26 cellular contexts compared by ENCODE assay signal in the genomic region with DNA sequence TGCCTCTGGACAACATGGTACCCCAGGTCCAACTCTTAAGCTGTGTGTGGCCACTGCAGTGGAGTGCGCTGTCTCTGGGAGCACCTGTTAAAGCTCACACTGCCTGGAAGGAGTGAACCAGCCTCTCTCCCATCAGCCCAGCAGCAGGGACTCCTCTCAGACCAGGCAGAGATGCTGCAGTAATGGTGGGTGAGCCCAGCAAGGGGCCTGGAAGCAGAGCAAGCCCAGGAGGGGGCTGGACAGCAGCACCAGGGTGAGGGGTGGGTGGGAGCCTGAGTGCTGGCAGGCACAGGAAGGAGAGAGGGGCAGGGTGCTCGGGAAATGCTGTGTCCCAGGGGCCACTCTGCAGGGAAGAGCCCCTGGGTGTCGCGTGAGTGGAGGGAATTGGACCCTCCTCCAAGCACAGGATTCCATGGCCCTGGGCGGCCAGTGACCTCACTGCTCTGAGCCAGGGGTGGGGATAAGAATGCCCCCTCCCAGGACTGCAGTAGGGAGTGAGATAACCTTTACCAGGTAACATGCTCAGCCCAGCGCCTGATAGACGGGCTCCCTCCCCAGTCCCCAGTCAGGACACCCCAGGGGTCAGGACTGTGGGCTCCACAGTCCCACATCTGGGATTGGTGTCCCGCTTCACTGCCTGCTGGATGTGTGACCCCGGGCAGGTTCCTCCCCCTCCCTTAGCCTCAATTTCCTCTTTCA.
DNase-seq lines count a peak whose midpoint lies in the region; ATAC-seq and TF ChIP-seq lines count a peak whose summit lies in the region.
"Had no signal": no experiment of that assay in that cellular context is flagged by ENCODE, and none has a peak within 500 bp of the region (broad histone marks: within the 10 kb centered on the region; RNA-seq: fewer than 3 reads in every experiment).

No MANE protein-coding gene starts in this region.

- no peak for TF ChIP-seq CTCF in colonic mucosa (IDR thresholded peaks at IDR 0.05)

- H3K23ac ChIP-seq in trophoblast cell (ENCODE audit: low read length): no peak overlapping the region

- no peaks in the 10 kb centered on the region for H3K36me3 Mint-ChIP-seq in activated T-helper 2 cell treated with anti-CD3 and anti-CD28 coated beads, Interferon-gamma antibody, Interleukin-2, Interleukin-4, amounts not matched to agents 10 μg/mL and 5 μg/mL and 100 μg/mL, durations not matched to agents 14 hours and 24 hours and 36 hours (ENCODE audit: low read depth)
- H3K36me3 Mint-ChIP-seq: CD14-positive monocyte, immature natural killer cell, T-cell had no signal

- no peak overlapping the region for H3K27ac Mint-ChIP-seq in activated T-helper 2 cell treated with anti-CD3 and anti-CD28 coated beads, Interferon-gamma antibody, Interleukin-2, Interleukin-4, amounts not matched to agents 10 μg/mL and 5 μg/mL and 100 μg/mL, durations not matched to agents 14 hours and 24 hours and 36 hours
- H3K27ac Mint-ChIP-seq: CD14-positive monocyte, immature natural killer cell, T-cell had no signal

- H3K27ac ChIP-seq in trophoblast cell (ENCODE audit: low read depth, low read length): no peak overlapping the region
- H3K27ac ChIP-seq in aorta (ENCODE audit: low read depth in 1 of 2, low read length in 2 of 2): no peak overlapping the region
- H3K27ac ChIP-seq in colonic mucosa: no peak overlapping the region
- H3K27ac ChIP-seq: ascending aorta, dorsolateral prefrontal cortex, left ventricle myocardium inferior, tibial artery had no signal

- H3K14ac ChIP-seq in trophoblast cell (ENCODE audit: low read length): no peak overlapping the region

- no peak overlapping the region for H2AFZ ChIP-seq in trophoblast cell (ENCODE audit: insufficient read depth, low read length, poor library complexity)

- intact Hi-C loops in activated T-helper 2 cell treated with anti-CD3 and anti-CD28 coated beads, Interferon-gamma antibody, Interleukin-2, Interleukin-4, amounts not matched to agents 10 μg/mL and 5 μg/mL and 100 μg/mL, durations not matched to agents 14 hours and 24 hours and 36 hours (cut with micrococcal nuclease): no loop called here
- intact Hi-C loops in aorta (cut with DNase I): no loop called here
- intact Hi-C loops in colonic mucosa (cut with DNase I): no loop called here

- H2BK5ac ChIP-seq in trophoblast cell (ENCODE audit: low read depth, low read length, poor library complexity): no peak overlapping the region

- ATAC-seq in aorta (ENCODE audit: low FRiP score) (no peak), esophagus mucosa (no peak), GM18868 (IDR thresholded peaks at IDR 0.05; ENCODE audit: unreplicated experiment) (no peak)
- ATAC-seq: T-cell had no signal

- no peaks in the 10 kb centered on the region for H3K27me3 ChIP-seq in trophoblast cell (ENCODE audit: insufficient read depth, low read length)
- H3K27me3 ChIP-seq in aorta (ENCODE audit: control insufficient read depth in 1 of 2, insufficient read depth in 2 of 2, low read length in 1 of 2): no peaks in the 10 kb centered on the region
- H3K27me3 ChIP-seq in colonic mucosa: no peaks in the 10 kb centered on the region
- H3K27me3 ChIP-seq: ascending aorta had no signal

- H3K4me1 ChIP-seq in trophoblast cell (ENCODE audit: control insufficient read depth in 1 of 2, insufficient read depth in 2 of 2, low read length in 2 of 2): no peaks in the 10 kb centered on the region
- no peaks in the 10 kb centered on the region for H3K4me1 ChIP-seq in aorta (ENCODE audit: control insufficient read depth in 1 of 2, insufficient read depth in 2 of 2, low read length in 2 of 2)
- H3K4me1 ChIP-seq in colonic mucosa: no peaks in the 10 kb centered on the region
- H3K4me1 ChIP-seq: ascending aorta, left ventricle myocardium inferior, tibial artery had no signal

- H4K12ac ChIP-seq in trophoblast cell (ENCODE audit: low read depth, low read length): no peak overlapping the region

- no peak overlapping the region for H3K4ac ChIP-seq in trophoblast cell (ENCODE audit: low read depth, low read length)

- H3K9me3 ChIP-seq in trophoblast cell (ENCODE audit: insufficient read depth, low read depth, low read length) (no peaks in the 10 kb centered on the region), aorta (ENCODE audit: control insufficient read depth, low read length) (no peaks in the 10 kb centered on the region), colonic mucosa (no peaks in the 10 kb centered on the region)
- H3K9me3 ChIP-seq: ascending aorta, left ventricle myocardium inferior, tibial artery had no signal

- H3K9ac ChIP-seq in trophoblast cell (ENCODE audit: low read length): no peak overlapping the region
- no peak overlapping the region for H3K9ac ChIP-seq in colonic mucosa (ENCODE audit: low read depth in 2 of 2, low read length in 2 of 2)

- H3K4me2 ChIP-seq in trophoblast cell (ENCODE audit: low read length): no peak overlapping the region

- no peak overlapping the region for H4K8ac ChIP-seq in trophoblast cell (ENCODE audit: low read depth, low read length)

- H2BK12ac ChIP-seq in trophoblast cell (ENCODE audit: low read length): no peak overlapping the region

- no peak overlapping the region for H3K4me3 Mint-ChIP-seq in activated T-helper 2 cell treated with anti-CD3 and anti-CD28 coated beads, Interferon-gamma antibody, Interleukin-2, Interleukin-4, amounts not matched to agents 10 μg/mL and 5 μg/mL and 100 μg/mL, durations not matched to agents 14 hours and 24 hours and 36 hours (ENCODE audit: low read depth)
- H3K4me3 Mint-ChIP-seq: CD14-positive monocyte, immature natural killer cell, T-cell had no signal

- peak; percentile 27 for DNase-seq in activated effector memory CD4-positive, alpha-beta T cell treated with anti-CD3 and anti-CD28 coated beads, Interleukin-2, amount 50 U/mL, for 16 hours
- no peak for DNase-seq in activated effector memory CD4-positive, alpha-beta T cell treated with Interleukin-2 at 50 U/mL for 16 hours
- peak; percentile 3 for DNase-seq in activated T-helper 2 cell treated with anti-CD3 and anti-CD28 coated beads, Interferon-gamma antibody, Interleukin-2, Interleukin-4, amounts not matched to agents 10 μg/mL and 5 μg/mL and 100 μg/mL, durations not matched to agents 14 hours and 24 hours and 36 hours (ENCODE audit: low spot score)
- DNase-seq in trophoblast cell (no peak), aorta (peak; percentile 16 to 51), colonic mucosa (no peak)
- DNase-seq: activated naive CD4-positive, alpha-beta T cell treated with anti-CD3 and anti-CD28 coated beads, Interleukin-2, amount 50 U/mL, for 16 hours; caudate nucleus; dorsolateral prefrontal cortex; foreskin melanocyte; immature natural killer cell; left ventricle myocardium inferior; NCI-H1048; NCI-H187 treated with DMSO at 0.1 percent for 48 hours; NCI-H82; OCI-M1; SHP77 treated with DMSO at 0.1 percent for 48 hours; small intestine; stimulated activated CD4-positive, alpha-beta T cell treated with anti-CD3 and anti-CD28 coated beads, Interleukin-4, amount 100 ng/mL, for 1 hour; stimulated activated naive CD4-positive, alpha-beta T cell treated with Interleukin-2 at 50 U/mL for 16 hours had no signal

- H4K91ac ChIP-seq in trophoblast cell (ENCODE audit: low read depth, low read length): no peak overlapping the region

- H3K9me3 Mint-ChIP-seq in activated T-helper 2 cell treated with anti-CD3 and anti-CD28 coated beads, Interferon-gamma antibody, Interleukin-2, Interleukin-4, amounts not matched to agents 10 μg/mL and 5 μg/mL and 100 μg/mL, durations not matched to agents 14 hours and 24 hours and 36 hours: no peaks in the 10 kb centered on the region
- H3K9me3 Mint-ChIP-seq: immature natural killer cell, T-cell had no signal

- H3K27me3 Mint-ChIP-seq in activated T-helper 2 cell treated with anti-CD3 and anti-CD28 coated beads, Interferon-gamma antibody, Interleukin-2, Interleukin-4, amounts not matched to agents 10 μg/mL and 5 μg/mL and 100 μg/mL, durations not matched to agents 14 hours and 24 hours and 36 hours (ENCODE audit: low read depth): peaks cover 3% of the 10 kb centered on the region

- H3K79me2 ChIP-seq in trophoblast cell (ENCODE audit: control insufficient read depth, insufficient read depth, low read length, poor library complexity): no peaks in the 10 kb centered on the region

- no peak overlapping the region for H3K18ac ChIP-seq in trophoblast cell (ENCODE audit: low read length)

- H3K4me3 ChIP-seq in trophoblast cell (ENCODE audit: low read depth, low read length) (peak overlapping the region; percentile 4), aorta (ENCODE audit: low read length in 2 of 2) (no peak overlapping the region), colonic mucosa (no peak overlapping the region)
- H3K4me3 ChIP-seq: ascending aorta, dorsolateral prefrontal cortex, left ventricle myocardium inferior, tibial artery had no signal

- no peak overlapping the region for H2BK120ac ChIP-seq in trophoblast cell (ENCODE audit: insufficient read depth, low read length, poor library complexity)

- H3K4me1 Mint-ChIP-seq in activated T-helper 2 cell treated with anti-CD3 and anti-CD28 coated beads, Interferon-gamma antibody, Interleukin-2, Interleukin-4, amounts not matched to agents 10 μg/mL and 5 μg/mL and 100 μg/mL, durations not matched to agents 14 hours and 24 hours and 36 hours (ENCODE audit: low read depth): no peaks in the 10 kb centered on the region
- H3K4me1 Mint-ChIP-seq: CD14-positive monocyte, immature natural killer cell, T-cell had no signal

- H3K36me3 ChIP-seq in trophoblast cell (ENCODE audit: control insufficient read depth in 1 of 2, insufficient read depth in 2 of 2, low read length in 2 of 2) (no peaks in the 10 kb centered on the region), aorta (ENCODE audit: control insufficient read depth in 1 of 2, insufficient read depth in 2 of 2, low read length in 1 of 2) (no peaks in the 10 kb centered on the region), colonic mucosa (no peaks in the 10 kb centered on the region)
- H3K36me3 ChIP-seq: ascending aorta, left ventricle myocardium inferior, tibial artery had no signal

- H3K79me1 ChIP-seq in trophoblast cell (ENCODE audit: low read length): no peaks in the 10 kb centered on the region

- WGBS in trophoblast cell (ENCODE audit: extremely low coverage, insufficient coverage, insufficient read length): no CpG with 5 or more reads among the region's 9 CpGs
- WGBS in aorta, 2 donors: 79 to 82% methylated on average over 9 of the region's 9 CpGs

- H2AK5ac ChIP-seq in trophoblast cell (ENCODE audit: low read length): no peak overlapping the region

Comparison
In these comparisons a context has a peak if more than half of its experiments do, and no peak if none do; other contexts are left out.
1. DNase-seq: peak in activated effector memory CD4-positive, alpha-beta T cell treated with anti-CD3 and anti-CD28 coated beads, Interleukin-2, amount 50 U/mL, for 16 hours (single experiment), activated T-helper 2 cell treated with anti-CD3 and anti-CD28 coated beads, Interferon-gamma antibody, Interleukin-2, Interleukin-4, amounts not matched to agents 10 μg/mL and 5 μg/mL and 100 μg/mL, durations not matched to agents 14 hours and 24 hours and 36 hours (single experiment) and aorta (2 of 2); none in activated effector memory CD4-positive, alpha-beta T cell treated with Interleukin-2 at 50 U/mL for 16 hours (single experiment), trophoblast cell (0 of 2) and colonic mucosa (single experiment).